Comparison of ENCODE assay signal across 12 cellular contexts in the genomic region with DNA sequence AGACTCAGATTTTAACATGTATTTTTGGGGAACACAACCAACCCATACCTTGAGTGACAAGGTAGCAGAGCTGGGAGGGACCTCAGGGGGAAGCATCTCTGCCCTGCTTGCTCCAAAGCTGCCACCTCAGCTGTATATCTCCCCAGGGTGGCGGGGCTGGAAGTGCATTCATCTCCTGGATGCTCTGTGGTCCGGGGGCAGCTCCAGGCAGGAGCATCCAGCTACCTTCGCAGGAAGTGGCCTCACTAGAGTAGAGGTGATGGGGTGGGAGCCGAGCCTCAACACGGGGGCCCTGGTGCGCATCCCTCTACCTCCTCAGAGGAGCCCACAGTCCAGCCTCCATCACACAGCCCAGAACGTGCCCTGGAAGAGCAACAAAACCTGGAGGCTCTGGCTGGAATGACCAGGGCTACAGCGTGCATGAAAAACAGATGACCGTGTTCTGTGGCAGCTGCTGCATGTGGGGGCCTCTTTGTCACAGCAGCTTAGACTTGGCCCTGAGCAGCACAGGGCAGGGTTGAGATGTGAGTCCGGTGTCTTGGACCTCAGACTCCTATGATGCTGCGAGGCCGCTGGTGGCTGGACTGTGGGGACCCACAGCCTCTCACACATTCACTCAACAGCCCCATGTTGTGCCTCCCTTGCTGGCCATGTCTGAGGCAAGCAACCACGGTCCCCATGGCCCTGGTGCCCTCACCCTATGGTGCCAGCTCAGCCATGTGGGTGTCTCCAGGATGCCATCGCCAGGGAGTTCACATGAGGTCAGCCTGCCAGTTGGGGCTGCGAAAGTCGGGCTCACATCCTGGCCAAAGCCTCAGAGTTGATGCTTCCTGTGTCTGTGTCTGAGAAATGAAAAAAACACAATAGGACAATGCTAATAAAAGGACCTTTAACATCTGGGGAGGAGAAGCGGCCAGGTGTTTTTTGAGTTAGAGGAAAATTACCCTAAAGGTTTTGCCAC. TPM values are rescaled to one million over a fixed set of nuclear protein-coding genes. Genes with fewer than 3 reads are reported as not detected.
DNase-seq lines count a peak whose midpoint lies in the region; ATAC-seq and TF ChIP-seq lines count a peak whose summit lies in the region.
"Had no signal": no experiment of that assay in that cellular context is flagged by ENCODE, and none has a peak within 500 bp of the region (broad histone marks: within the 10 kb centered on the region; RNA-seq: fewer than 3 reads in every experiment).

No MANE protein-coding gene starts in this region.

- H3K9me2 ChIP-seq in MM.1S (replicated peaks; ENCODE audit: insufficient read depth, low read length): no peaks in the 10 kb centered on the region

- WGBS in esophagus squamous epithelium, 2 donors: 23 to 33% methylated on average over 5 to 7 of the region's 17 CpGs

- no peak for TF ChIP-seq CTCF in MM.1S (IDR thresholded peaks at IDR 0.05; ENCODE audit: low read length)
- no peak for TF ChIP-seq CTCF in esophagus squamous epithelium (IDR thresholded peaks at IDR 0.05)
- TF ChIP-seq CTCF in osteoblast (IDR thresholded peaks at IDR 0.05; ENCODE audit: extremely low read depth, low read depth, low read length): no peak

- peaks cover 55% of the 10 kb centered on the region for H3K4me1 ChIP-seq in MM.1S (ENCODE audit: low read length)
- peaks cover 22 to 46% (median 31%) of the 10 kb centered on the region in 3 donors for H3K4me1 ChIP-seq in esophagus squamous epithelium
- peaks cover 15% of the 10 kb centered on the region for H3K4me1 ChIP-seq in osteoblast (ENCODE audit: insufficient read depth, low read length)

- 0 out of 2 replicates have a peak overlapping the region, but pooled peaks have one; percentile 21 for H3K4me3 ChIP-seq in MM.1S (ENCODE audit: low read length)
- no peak overlapping the region for H3K4me3 ChIP-seq in esophagus squamous epithelium
- H3K4me3 ChIP-seq in osteoblast (ENCODE audit: insufficient read depth, low read length): no peak overlapping the region
- H3K4me3 ChIP-seq: PC-9 had no signal

- no peaks in the 10 kb centered on the region for H3K27me3 ChIP-seq in MM.1S (replicated peaks; ENCODE audit: insufficient read depth, low read length)
- H3K27me3 ChIP-seq in esophagus squamous epithelium: no peaks in the 10 kb centered on the region
- H3K27me3 ChIP-seq in osteoblast (ENCODE audit: insufficient read depth, low read length): no peaks in the 10 kb centered on the region

- H3K9ac ChIP-seq in MM.1S (ENCODE audit: low read length): peak overlapping the region; percentile 66

- peak overlapping the region; percentile 83; the same call in 1 of the 2 replicates for H3K4me2 ChIP-seq in MM.1S (ENCODE audit: low read depth, low read length)
- no peak overlapping the region for H3K4me2 ChIP-seq in osteoblast (ENCODE audit: insufficient read depth, low read length)
- H3K4me2 ChIP-seq: PC-9 had no signal

- H3K27ac ChIP-seq in MM.1S (ENCODE audit: low read length) (peak overlapping the region; percentile 97), esophagus squamous epithelium (peak overlapping the region; percentile 65 to 82 (median 80)), osteoblast (ENCODE audit: low read depth, low read length) (no peak overlapping the region)
- H3K27ac ChIP-seq: PC-9 had no signal

- H2AFZ ChIP-seq in MM.1S (ENCODE audit: low read length) (no peak overlapping the region; the same call in 1 of the 2 replicates), osteoblast (ENCODE audit: low read length) (peak overlapping the region; percentile 85)
- H2AFZ ChIP-seq: PC-9 had no signal

- ATAC-seq in left lobe of liver: no peak

- H3K79me2 ChIP-seq in MM.1S (ENCODE audit: low read length) (peaks cover 3% of the 10 kb centered on the region; the same call in 1 of the 2 replicates), osteoblast (ENCODE audit: insufficient read depth, low read length) (no peaks in the 10 kb centered on the region)

- H3K36me3 ChIP-seq in MM.1S (replicated peaks; ENCODE audit: insufficient read depth, low read length) (no peaks in the 10 kb centered on the region), esophagus squamous epithelium (no peaks in the 10 kb centered on the region), osteoblast (ENCODE audit: insufficient read depth, low read length) (no peaks in the 10 kb centered on the region)

- intact Hi-C loops in esophagus squamous epithelium (cut with DNase I): no loop called here

- DNase-seq in Ammon's horn (ENCODE audit: low spot score) (peak; percentile 1), MM.1S (peak; percentile 89), esophagus squamous epithelium (lab: John Stamatoyannopoulos, UW) (no peak), osteoblast (ENCODE audit: insufficient read length, low spot score, missing footprints) (peak; percentile 90), dedifferentiated amniotic fluid mesenchymal stem cell (ENCODE audit: extremely low spot score) (no peak), left lobe of liver (ENCODE audit: low spot score) (no peak), NCI-H2227 (lab: John Stamatoyannopoulos, UW; ENCODE audit: unreplicated experiment) (no peak)
- DNase-seq in stimulated activated naive CD4-positive, alpha-beta T cell treated with Interleukin-2 at 50 U/mL for 16 hours (lab: John Stamatoyannopoulos, UW): no peak
- DNase-seq: activated B cell treated with CpG ODN at 0.5 μM for 24 hours, NCI-H1694, small intestine had no signal

- no peaks in the 10 kb centered on the region for H3K9me3 ChIP-seq in MM.1S (replicated peaks; ENCODE audit: insufficient read depth, low read length)
- H3K9me3 ChIP-seq in esophagus squamous epithelium: no peaks in the 10 kb centered on the region
- no peaks in the 10 kb centered on the region for H3K9me3 ChIP-seq in osteoblast (ENCODE audit: low read depth, low read length)

- no peak for TF ChIP-seq POLR2A in esophagus squamous epithelium (IDR thresholded peaks at IDR 0.05)

- H4K20me1 ChIP-seq in MM.1S (ENCODE audit: insufficient read depth, low read length) (no peaks in the 10 kb centered on the region), osteoblast (ENCODE audit: insufficient read depth, low read length) (no peaks in the 10 kb centered on the region)

- peaks cover 41% of the 10 kb centered on the region for H3F3A ChIP-seq in MM.1S (ENCODE audit: insufficient read depth, low read length)

RNA-seq across cellular contexts. Expression of a gene that starts 17.1 kb away (rescaled TPM):
- 100 to 1,000 TPM in 1 of 4 donors, 10 to 100 TPM in 3; 43.0 to 112 (median 68.5) TPM for total RNA-seq in esophagus squamous epithelium
- total RNA-seq in osteoblast: 417 and 480 TPM in 2 replicates
- 36.5 TPM for total RNA-seq in left lobe of liver

Comparison
In these comparisons a context has a peak if more than half of its experiments do, and no peak if none do; other contexts are left out.
1. DNase-seq: peak in Ammon's horn (single experiment), MM.1S (single experiment) and osteoblast (single experiment); none in esophagus squamous epithelium (single experiment), dedifferentiated amniotic fluid mesenchymal stem cell (single experiment), left lobe of liver (single experiment), stimulated activated naive CD4-positive, alpha-beta T cell treated with Interleukin-2 at 50 U/mL for 16 hours (single experiment) and NCI-H2227 (single experiment).